ENCODE assay signal across 12 cellular contexts in the genomic region with DNA sequence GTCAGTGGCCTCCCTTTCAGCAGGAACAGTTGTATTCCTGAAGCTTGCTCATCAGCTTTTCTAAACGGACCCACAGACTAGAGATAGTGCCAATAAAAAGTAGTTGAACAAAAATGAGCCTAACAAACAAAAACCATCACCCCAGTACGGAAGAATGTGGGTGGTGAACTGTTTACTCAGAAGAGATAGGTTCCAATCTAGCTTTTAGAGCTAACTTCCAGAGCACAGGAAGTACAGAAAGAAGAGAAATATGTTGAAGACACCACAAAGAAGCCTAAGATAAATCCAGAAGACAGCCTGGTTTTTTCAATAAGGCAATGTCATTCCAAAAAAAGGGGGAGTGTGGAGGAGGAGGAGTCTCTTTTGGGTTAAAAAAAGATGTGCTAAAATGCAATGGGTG. TPM values are rescaled to one million over a fixed set of nuclear protein-coding genes. Genes with fewer than 3 reads are reported as not detected.
DNase-seq lines count a peak whose midpoint lies in the region; ATAC-seq and TF ChIP-seq lines count a peak whose summit lies in the region.
"Had no signal": no experiment of that assay in that cellular context is flagged by ENCODE, and none has a peak within 500 bp of the region (broad histone marks: within the 10 kb centered on the region; RNA-seq: fewer than 3 reads in every experiment).

No MANE protein-coding gene starts in this region.

- H3K4me2 ChIP-seq in skeletal muscle satellite cell (ENCODE audit: low read length): peak overlapping the region; percentile 46
- H3K4me2 ChIP-seq: KMS-11 had no signal

- ATAC-seq in SK-N-SH treated with all-trans-retinoic acid at 6 μM for 48 hours (peak; percentile 56), HG03097 (IDR thresholded peaks at IDR 0.05; ENCODE audit: low FRiP score, unreplicated experiment) (no peak), GM19324 (IDR thresholded peaks at IDR 0.05; ENCODE audit: low FRiP score, unreplicated experiment) (no peak)

- DNase-seq in activated CD4-positive, alpha-beta T cell treated with anti-CD3 and anti-CD28 coated beads, Interleukin-2, amount 10 ng/mL, durations not matched to agents 24 days and 14 days: no peak
- no peak for DNase-seq in activated CD4-positive, alpha-beta T cell treated with anti-CD3 and anti-CD28 coated beads, Interleukin-2, amount 50 U/mL, for 1 hour
- DNase-seq in fibroblast of mammary gland (ENCODE audit: low read depth) (peak; percentile 93), NCI-H446 (lab: John Stamatoyannopoulos, UW) (no peak)
- DNase-seq: activated CD4-positive, alpha-beta T cell treated with anti-CD3 and anti-CD28 coated beads, Interleukin-2, amount 50 U/mL, for 48 hours; SJCRH30; stimulated activated CD4-positive, alpha-beta T cell treated with anti-CD3 and anti-CD28 coated beads, Interleukin-12 subunit alpha, Interleukin-12 subunit beta, amount 100 ng/mL, for 4 hours had no signal

- H3K36me3 ChIP-seq in skeletal muscle satellite cell (ENCODE audit: insufficient read depth, low read length): peaks cover 19% of the 10 kb centered on the region
- H3K36me3 ChIP-seq: SJCRH30 had no signal

- H3K4me1 ChIP-seq in skeletal muscle satellite cell (ENCODE audit: control insufficient read depth, insufficient read depth, low read length): peaks cover 41% of the 10 kb centered on the region
- H3K4me1 ChIP-seq: SJCRH30 had no signal

- peaks cover 12% of the 10 kb centered on the region for H3K4me1 Mint-ChIP-seq in activated CD4-positive, alpha-beta T cell treated with anti-CD3 and anti-CD28 coated beads, Interleukin-2, amount 10 ng/mL, durations not matched to agents 24 days and 14 days

- intact Hi-C loops in activated CD4-positive, alpha-beta T cell treated with anti-CD3 and anti-CD28 coated beads, Interleukin-2, amount 10 ng/mL, durations not matched to agents 24 days and 14 days (cut with micrococcal nuclease): no loop called here

- no peaks in the 10 kb centered on the region for H3K36me3 Mint-ChIP-seq in activated CD4-positive, alpha-beta T cell treated with anti-CD3 and anti-CD28 coated beads, Interleukin-2, amount 10 ng/mL, durations not matched to agents 24 days and 14 days (ENCODE audit: low read depth)

- TF ChIP-seq CTCF in fibroblast of mammary gland (conservative IDR thresholded peaks at IDR 0.05; ENCODE audit: control insufficient read depth, insufficient read depth, low read depth, low read length): no peak

- no peaks in the 10 kb centered on the region for H3K9me3 ChIP-seq in skeletal muscle satellite cell (replicated peaks; ENCODE audit: low read length)
- H3K9me3 ChIP-seq: SJCRH30 had no signal

- peak overlapping the region; percentile 3 for H3K27ac Mint-ChIP-seq in activated CD4-positive, alpha-beta T cell treated with anti-CD3 and anti-CD28 coated beads, Interleukin-2, amount 10 ng/mL, durations not matched to agents 24 days and 14 days

- H3K9ac ChIP-seq in skeletal muscle satellite cell (ENCODE audit: low read depth, low read length): peak overlapping the region; percentile 59
- H3K9ac ChIP-seq: KMS-11 had no signal

- no peaks in the 10 kb centered on the region for H3K9me3 Mint-ChIP-seq in activated CD4-positive, alpha-beta T cell treated with anti-CD3 and anti-CD28 coated beads, Interleukin-2, amount 10 ng/mL, durations not matched to agents 24 days and 14 days

- peaks cover 16% of the 10 kb centered on the region for H3K27me3 Mint-ChIP-seq in activated CD4-positive, alpha-beta T cell treated with anti-CD3 and anti-CD28 coated beads, Interleukin-2, amount 10 ng/mL, durations not matched to agents 24 days and 14 days

- no peak overlapping the region for H3K4me3 ChIP-seq in fibroblast of mammary gland (ENCODE audit: control insufficient read depth, low read depth, low read length)
- no peak overlapping the region for H3K4me3 ChIP-seq in skeletal muscle satellite cell (ENCODE audit: low read length)
- H3K4me3 ChIP-seq: SJCRH30 had no signal

- H3K4me3 Mint-ChIP-seq in activated CD4-positive, alpha-beta T cell treated with anti-CD3 and anti-CD28 coated beads, Interleukin-2, amount 10 ng/mL, durations not matched to agents 24 days and 14 days: no peak overlapping the region

- no peaks in the 10 kb centered on the region for H3K27me3 ChIP-seq in skeletal muscle satellite cell (ENCODE audit: control insufficient read depth, insufficient read depth, low read length)
- H3K27me3 ChIP-seq: SJCRH30 had no signal

TF ChIP-seq in SK-N-SH treated with all-trans-retinoic acid at 6 μM for 48 hours, 23 proteins besides CTCF, POLR2A, EP300 and RAD21:
- no peak for TF ChIP-seq PPARA (CRISPR knock-in tag; IDR thresholded peaks at IDR 0.05; ENCODE audit: borderline replicate concordance)
- TF ChIP-seq ZC3H10 (CRISPR knock-in tag; IDR thresholded peaks at IDR 0.05): no peak
- no peak for TF ChIP-seq ISL1 (CRISPR knock-in tag; IDR thresholded peaks at IDR 0.05)
- TF ChIP-seq, protein P1, sequence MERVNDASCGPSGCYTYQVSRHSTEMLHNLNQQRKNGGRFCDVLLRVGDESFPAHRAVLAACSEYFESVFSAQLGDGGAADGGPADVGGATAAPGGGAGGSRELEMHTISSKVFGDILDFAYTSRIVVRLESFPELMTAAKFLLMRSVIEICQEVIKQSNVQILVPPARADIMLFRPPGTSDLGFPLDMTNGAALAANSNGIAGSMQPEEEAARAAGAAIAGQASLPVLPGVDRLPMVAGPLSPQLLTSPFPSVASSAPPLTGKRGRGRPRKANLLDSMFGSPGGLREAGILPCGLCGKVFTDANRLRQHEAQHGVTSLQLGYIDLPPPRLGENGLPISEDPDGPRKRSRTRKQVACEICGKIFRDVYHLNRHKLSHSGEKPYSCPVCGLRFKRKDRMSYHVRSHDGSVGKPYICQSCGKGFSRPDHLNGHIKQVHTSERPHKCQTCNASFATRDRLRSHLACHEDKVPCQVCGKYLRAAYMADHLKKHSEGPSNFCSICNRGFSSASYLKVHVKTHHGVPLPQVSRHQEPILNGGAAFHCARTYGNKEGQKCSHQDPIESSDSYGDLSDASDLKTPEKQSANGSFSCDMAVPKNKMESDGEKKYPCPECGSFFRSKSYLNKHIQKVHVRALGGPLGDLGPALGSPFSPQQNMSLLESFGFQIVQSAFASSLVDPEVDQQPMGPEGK (CRISPR knock-in tag; IDR thresholded peaks at IDR 0.05; ENCODE audit: borderline replicate concordance): no peak
- no peak for TF ChIP-seq ZNF70 (CRISPR knock-in tag; IDR thresholded peaks at IDR 0.05)

RNA-seq across cellular contexts. Expression of a gene that starts 2.8 kb away (rescaled TPM):
- 4.3 and 5.8 TPM in 2 replicates for total RNA-seq in activated CD4-positive, alpha-beta T cell treated with anti-CD3 and anti-CD28 coated beads, Interleukin-2, amount 10 ng/mL, durations not matched to agents 24 days and 14 days
- 24.6 and 61.4 TPM in 2 replicates for total RNA-seq in skeletal muscle satellite cell (2012; rRNA removed)
